In genomic region chr1:25711555-25712298, GRCh38 we compare ENCODE assay signal across 8 cellular contexts.
DNase-seq lines count a peak whose midpoint lies in the region; ATAC-seq, FAIRE-seq and TF ChIP-seq lines count a peak whose summit lies in the region.

No MANE protein-coding gene starts in this region.

- no peak overlapping the region for H3K18ac ChIP-seq in H9 (ENCODE audit: insufficient read length, low read depth, low read length)

- no peak overlapping the region for H3T11ph ChIP-seq in H9 (ENCODE audit: low read length)

- TF ChIP-seq CTCF in H9 (conservative IDR thresholded peaks at IDR 0.05) (no peak), epithelial cell of esophagus (IDR thresholded peaks at IDR 0.05; ENCODE audit: insufficient read depth, low read depth, low read length, missing control alignments) (no peak), hepatocyte (IDR thresholded peaks at IDR 0.05; ENCODE audit: poor library complexity) (no peak)

- H3K4me3 ChIP-seq in epithelial cell of esophagus (ENCODE audit: low read length) (no peak overlapping the region), hepatocyte (no peak overlapping the region)

- DNase-seq in H9, result no peak
- DNase-seq in activated CD4-positive, alpha-beta T cell treated with anti-CD3 and anti-CD28 coated beads, Interleukin-2, amount 50 U/mL, for 1 hour, result peak; percentile 50
- DNase-seq in epithelial cell of esophagus (ENCODE audit: low read depth), result peak; percentile 39
- peak; percentile 49 to 57 for DNase-seq in stimulated activated CD4-positive, alpha-beta T cell treated with anti-CD3 and anti-CD28 coated beads, Interleukin-4, amount 100 ng/mL, for 4 hours
- no peak for DNase-seq in urothelium cell line (ENCODE audit: low spot score)
- DNase-seq in hepatocyte (ENCODE audit: low spot score), result no peak
- DNase-seq in cerebellum (ENCODE audit: low spot score), result no peak

- H3K23ac ChIP-seq in H9 (ENCODE audit: insufficient read length, low read depth, low read length), result no peak overlapping the region

- H4K20me1 ChIP-seq in H9 (ENCODE audit: control insufficient read depth, insufficient read depth, insufficient read length) (no peaks in the 10 kb centered on the region), hepatocyte (ENCODE audit: insufficient read depth, poor library complexity, severe bottlenecking) (no peaks in the 10 kb centered on the region)

- H3K27ac ChIP-seq in H9 (ENCODE audit: insufficient read length, low read depth, low read length), result no peak overlapping the region
- H3K27ac ChIP-seq in hepatocyte, result no peak overlapping the region

- no peak overlapping the region for H2BK5ac ChIP-seq in H9 (ENCODE audit: insufficient read length, low read length)

- no peak for ATAC-seq in GM18909 (IDR thresholded peaks at IDR 0.05; ENCODE audit: poor library complexity, unreplicated experiment)

- peaks cover 11% of the 10 kb centered on the region; the same call in 1 of the 2 replicates for H3K4me1 ChIP-seq in H9 (ENCODE audit: insufficient read depth, low read length)
- peaks cover 13% of the 10 kb centered on the region for H3K4me1 ChIP-seq in hepatocyte (ENCODE audit: insufficient read depth)

- H3K79me2 ChIP-seq in H9 (ENCODE audit: insufficient read depth, low read length) (no peaks in the 10 kb centered on the region), hepatocyte (no peaks in the 10 kb centered on the region)

- H3K27me3 ChIP-seq in H9 (ENCODE audit: insufficient read depth, low read length) (no peaks in the 10 kb centered on the region), hepatocyte (no peaks in the 10 kb centered on the region)

- H3K4ac ChIP-seq in H9 (ENCODE audit: low read depth, low read length), result no peak overlapping the region

- no peak overlapping the region for H2AK5ac ChIP-seq in H9 (ENCODE audit: insufficient read length, low read length)

- no peak overlapping the region for H2BK20ac ChIP-seq in H9 (ENCODE audit: low read depth, low read length, poor library complexity, severe bottlenecking)

- H3K79me1 ChIP-seq in H9 (ENCODE audit: insufficient read depth, low read depth, low read length, poor library complexity, severe bottlenecking), result no peaks in the 10 kb centered on the region

- H3K36me3 Mint-ChIP-seq in H9 (ENCODE audit: insufficient read depth in 1 of 3, low read depth in 3 of 3), result no peaks in the 10 kb centered on the region

- no peak overlapping the region for H3K14ac ChIP-seq in H9 (ENCODE audit: insufficient read depth, low read length)

- H4K8ac ChIP-seq in H9 (replicated peaks; ENCODE audit: insufficient read length, low read depth, low read length), result no peak overlapping the region

- H3K4me1 Mint-ChIP-seq in H9, result peaks cover 43% of the 10 kb centered on the region in 2 experiments

- no peak overlapping the region for H2BK120ac ChIP-seq in H9 (ENCODE audit: low read depth, low read length, poor library complexity, severe bottlenecking)

- H3K4me3 Mint-ChIP-seq in H9, result 0 out of 5 replicates have a peak overlapping the region, but pooled peaks of 1 of the 2 experiments have one; percentile 35

- H3K4me2 ChIP-seq in H9 (ENCODE audit: insufficient read depth, insufficient read length, low read length) (no peak overlapping the region), hepatocyte (no peak overlapping the region)

- no peak overlapping the region for H2BK15ac ChIP-seq in H9 (ENCODE audit: low read depth, low read length)

- WGBS in H9 (ENCODE audit: extremely low coverage, insufficient read length, low lambda C conversion rate), result no CpG with 5 or more reads among the region's 16 CpGs
- 67% methylated on average over 15 of the region's 16 CpGs for WGBS in hepatocyte (ENCODE audit: low lambda C conversion rate, missing lambda C conversion rate)

- no peak overlapping the region for H2BK12ac ChIP-seq in H9 (ENCODE audit: insufficient read length, low read depth, low read length)

- H2AFZ ChIP-seq in H9 (ENCODE audit: low read length) (no peak overlapping the region), hepatocyte (no peak overlapping the region)

- H4K5ac ChIP-seq in H9 (ENCODE audit: insufficient read length, low read depth, low read length), result no peak overlapping the region

- no peaks in the 10 kb centered on the region for H3K9me2 ChIP-seq in hepatocyte (replicated peaks; ENCODE audit: insufficient read depth)

- no peaks in the 10 kb centered on the region for H3K36me3 ChIP-seq in hepatocyte (replicated peaks; ENCODE audit: insufficient read depth, low read depth)

- H3K9me3 Mint-ChIP-seq in H9, result no peaks in the 10 kb centered on the region

- no peaks in the 10 kb centered on the region for H3K9me3 ChIP-seq in H9 (ENCODE audit: control insufficient read depth, low read depth, low read length)
- no peaks in the 10 kb centered on the region for H3K9me3 ChIP-seq in hepatocyte (ENCODE audit: low read depth)

- H3K9ac ChIP-seq in H9 (ENCODE audit: extremely low read depth, insufficient read length, low read length), result no peak overlapping the region

- no peaks in the 10 kb centered on the region for H3K27me3 Mint-ChIP-seq in H9 (ENCODE audit: low read depth)

- no peak overlapping the region for H4K91ac ChIP-seq in H9 (ENCODE audit: insufficient read length, low read depth, low read length)

- no peaks in the 10 kb centered on the region for H3K23me2 ChIP-seq in H9 (ENCODE audit: insufficient read length, low read depth, low read length, poor library complexity, severe bottlenecking)

- H3K56ac ChIP-seq in H9 (ENCODE audit: insufficient read length, low read depth, low read length), result no peak overlapping the region

- no peak for FAIRE-seq in urothelium cell line (lab: Jason Lieb, UNC)

- peak overlapping the region in 2 of 3 experiments; percentile 57 to 67; a peak in 1 of 7 replicates for H3K27ac Mint-ChIP-seq in H9

Comparison
In these comparisons a context has a peak if more than half of its experiments do, and no peak if none do; other contexts are left out.
1. DNase-seq: peak in activated CD4-positive, alpha-beta T cell treated with anti-CD3 and anti-CD28 coated beads, Interleukin-2, amount 50 U/mL, for 1 hour (single experiment), epithelial cell of esophagus (single experiment) and stimulated activated CD4-positive, alpha-beta T cell treated with anti-CD3 and anti-CD28 coated beads, Interleukin-4, amount 100 ng/mL, for 4 hours (2 of 2); none in H9 (single experiment), urothelium cell line (single experiment), hepatocyte (single experiment) and cerebellum (single experiment).